ENCODE assay signal across 22 cellular contexts in the genomic region with DNA sequence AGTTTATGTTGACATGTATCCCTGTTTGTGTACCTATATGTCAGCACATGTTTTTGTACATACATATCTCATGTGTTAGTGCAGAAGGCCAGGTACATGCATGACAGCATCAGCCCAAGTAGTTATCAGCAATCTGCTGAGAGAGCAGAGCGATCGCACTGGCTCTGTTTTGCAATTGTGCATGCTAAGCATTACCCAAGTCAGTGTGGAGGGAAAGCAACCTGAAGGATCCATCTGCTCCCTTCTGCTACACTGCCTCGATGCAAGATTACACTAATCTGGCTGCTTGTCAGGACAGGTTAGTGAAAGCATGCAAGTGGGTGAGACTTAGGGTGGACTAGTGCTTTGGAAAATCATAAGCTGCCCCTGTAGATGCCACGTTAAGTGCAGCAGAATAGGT.
A peak's percentile ranks its signal among the peaks of the same experiment; 100 is the strongest.
DNase-seq lines count a peak whose midpoint lies in the region; ATAC-seq and TF ChIP-seq lines count a peak whose summit lies in the region.
"Had no signal": no experiment of that assay in that cellular context is flagged by ENCODE, and none has a peak within 500 bp of the region (broad histone marks: within the 10 kb centered on the region; RNA-seq: fewer than 3 reads in every experiment).

No MANE protein-coding gene starts in this region.

- no peaks in the 10 kb centered on the region for H3K27me3 Mint-ChIP-seq in GM23338 (ENCODE audit: insufficient read depth, low read depth, poor library complexity)
- H3K27me3 Mint-ChIP-seq: activated CD4-positive, alpha-beta T cell treated with anti-CD3 and anti-CD28 coated beads for 36 hours; activated naive CD8-positive, alpha-beta T cell treated with anti-CD3 and anti-CD28 coated beads, Interleukin-2, amount 10 ng/mL, durations not matched to agents 7 days and 5 days had no signal

- no peaks in the 10 kb centered on the region for H3K79me2 ChIP-seq in GM23338 (replicated peaks; ENCODE audit: insufficient read depth)

- H4K20me1 ChIP-seq in GM23338 (replicated peaks; ENCODE audit: insufficient read depth), result no peaks in the 10 kb centered on the region
- H4K20me1 ChIP-seq: BLaER1 had no signal

- H3K36me3 ChIP-seq in BE2C (no peaks in the 10 kb centered on the region), GM23338 (ENCODE audit: insufficient read depth) (no peaks in the 10 kb centered on the region)
- H3K36me3 ChIP-seq: BLaER1, lower lobe of right lung, pancreas, thyroid gland had no signal

- H3K36me3 Mint-ChIP-seq in GM23338 (ENCODE audit: low read depth), result no peaks in the 10 kb centered on the region

- peaks cover 13% of the 10 kb centered on the region for H3K4me1 ChIP-seq in BE2C
- H3K4me1 ChIP-seq in GM23338 (ENCODE audit: insufficient read depth), result peaks cover 21% of the 10 kb centered on the region
- H3K4me1 ChIP-seq in foreskin keratinocyte, result no peaks in the 10 kb centered on the region
- H3K4me1 ChIP-seq: lower lobe of right lung, pancreas, stomach had no signal

- TF ChIP-seq CTCF in BE2C (IDR thresholded peaks at IDR 0.05; ENCODE audit: low read depth, low read length), result no peak
- TF ChIP-seq CTCF in GM23338 (conservative IDR thresholded peaks at IDR 0.05; ENCODE audit: low read depth in 2 of 2), result no peak
- TF ChIP-seq CTCF in foreskin keratinocyte (conservative IDR thresholded peaks at IDR 0.05), result no peak

- H3K27me3 ChIP-seq in BE2C (no peaks in the 10 kb centered on the region), GM23338 (ENCODE audit: insufficient read depth) (no peaks in the 10 kb centered on the region), foreskin keratinocyte (no peaks in the 10 kb centered on the region)
- H3K27me3 ChIP-seq: BLaER1, pancreas, stomach, thyroid gland had no signal

- H3K9me2 ChIP-seq in GM23338 (ENCODE audit: insufficient read depth), result no peaks in the 10 kb centered on the region

- no peaks in the 10 kb centered on the region for H3K9me3 Mint-ChIP-seq in GM23338
- H3K9me3 Mint-ChIP-seq: nephron progenitor cell; T-helper 2 cell treated with Interferon-gamma antibody and Interleukin-4, amounts not matched to agents 5 μg/mL and 100 μg/mL, for 36 hours had no signal

- peaks cover 38% of the 10 kb centered on the region for H3K4me1 Mint-ChIP-seq in GM23338
- H3K4me1 Mint-ChIP-seq: activated CD4-positive, alpha-beta T cell treated with anti-CD3 and anti-CD28 coated beads for 36 hours had no signal

- H3F3A ChIP-seq in GM23338 (replicated peaks; ENCODE audit: low read depth), result no peaks in the 10 kb centered on the region

- H3K27ac Mint-ChIP-seq in GM23338, result no peak overlapping the region
- H3K27ac Mint-ChIP-seq: activated CD4-positive, alpha-beta T cell treated with anti-CD3 and anti-CD28 coated beads for 36 hours; activated naive CD8-positive, alpha-beta T cell treated with anti-CD3 and anti-CD28 coated beads, Interleukin-2, amount 10 ng/mL, durations not matched to agents 7 days and 5 days; T-helper 2 cell treated with Interferon-gamma antibody and Interleukin-4, amounts not matched to agents 5 μg/mL and 100 μg/mL, for 36 hours had no signal

- H3K4me3 Mint-ChIP-seq in GM23338, result no peak overlapping the region
- H3K4me3 Mint-ChIP-seq: activated CD4-positive, alpha-beta T cell treated with anti-CD3 and anti-CD28 coated beads for 36 hours; activated naive CD8-positive, alpha-beta T cell treated with anti-CD3 and anti-CD28 coated beads, Interleukin-2, amount 10 ng/mL, durations not matched to agents 7 days and 5 days; nephron progenitor cell; T-helper 2 cell treated with Interferon-gamma antibody and Interleukin-4, amounts not matched to agents 5 μg/mL and 100 μg/mL, for 36 hours had no signal

- H2AFZ ChIP-seq in GM23338, result no peak overlapping the region

- ATAC-seq in GM23338, result peak; percentile 48
- ATAC-seq in foreskin keratinocyte, result peak; percentile 26
- ATAC-seq in GM18907 (IDR thresholded peaks at IDR 0.05; ENCODE audit: unreplicated experiment), result no peak
- ATAC-seq in GM19328 (IDR thresholded peaks at IDR 0.05; ENCODE audit: unreplicated experiment), result no peak
- ATAC-seq: activated CD4-positive, alpha-beta T cell treated with anti-CD3 and anti-CD28 coated beads for 36 hours; lower lobe of right lung; mucosa of descending colon had no signal

- H3K4me3 ChIP-seq in BE2C (ENCODE audit: low read depth, low read length), result no peak overlapping the region
- no peak overlapping the region for H3K4me3 ChIP-seq in GM23338
- H3K4me3 ChIP-seq: BLaER1, lower lobe of right lung, mucosa of descending colon, pancreas, stomach, thyroid gland had no signal

- H3K27ac ChIP-seq in GM23338 (ENCODE audit: low read depth) (no peak overlapping the region), foreskin keratinocyte (no peak overlapping the region)
- H3K27ac ChIP-seq: BLaER1, lower lobe of right lung, pancreas, RWPE1, stomach had no signal

- peak; percentile 33 for DNase-seq in BE2C
- no peak for DNase-seq in GM23338 (ENCODE audit: low spot score)
- peak; percentile 99 for DNase-seq in NCI-H82 (lab: John Stamatoyannopoulos, UW)
- DNase-seq in foreskin keratinocyte, result peak in 1 of 2 donors; percentile 30
- DNase-seq in NOMO-1 treated with DMSO at 0.1 percent for 48 hours (lab: John Stamatoyannopoulos, UW; ENCODE audit: unreplicated experiment), result no peak
- DNase-seq: activated CD4-positive, alpha-beta T cell treated with anti-CD3 and anti-CD28 coated beads for 36 hours; activated CD8-positive, alpha-beta memory T cell treated with anti-CD3 and anti-CD28 coated beads for 24 hours; activated effector memory CD4-positive, alpha-beta T cell treated with anti-CD3 and anti-CD28 coated beads, Interleukin-2, amount 50 U/mL, for 16 hours; activated naive CD8-positive, alpha-beta T cell treated with anti-CD3 and anti-CD28 coated beads, Interleukin-2, amount 10 ng/mL, durations not matched to agents 7 days and 5 days; lower lobe of right lung; mucosa of descending colon; MV-4-11; NCI-H1436 treated with DMSO at 0.1 percent for 48 hours; nephron progenitor cell; pancreas; stomach had no signal

- no peak overlapping the region for H3K4me2 ChIP-seq in GM23338
- H3K4me2 ChIP-seq: BLaER1 had no signal

- no peaks in the 10 kb centered on the region for H3K9me3 ChIP-seq in BE2C
- H3K9me3 ChIP-seq: lower lobe of right lung, mucosa of descending colon, pancreas, stomach, thyroid gland had no signal

TF ChIP-seq in GM23338, 12 proteins besides CTCF, POLR2A, EP300 and RAD21 (continues in another document):
- no peak for TF ChIP-seq EZH2 (IDR thresholded peaks at IDR 0.05; ENCODE audit: low read depth, unreplicated experiment)
- no peak for TF ChIP-seq ETS1 (IDR thresholded peaks at IDR 0.05)
- TF ChIP-seq CREB1 (CRISPR knock-in tag; IDR thresholded peaks at IDR 0.05; ENCODE audit: low read depth), result no peak
- no peak for TF ChIP-seq ZNF331 (CRISPR knock-in tag; IDR thresholded peaks at IDR 0.05; ENCODE audit: low read depth)
- no peak for TF ChIP-seq EZH2phosphoT487 (IDR thresholded peaks at IDR 0.05; ENCODE audit: unreplicated experiment)
- no peak for TF ChIP-seq REST (IDR thresholded peaks at IDR 0.05; ENCODE audit: unreplicated experiment)
- TF ChIP-seq ZNF114 (CRISPR knock-in tag; IDR thresholded peaks at IDR 0.05), result no peak

Comparison
In these comparisons a context has a peak if more than half of its experiments do, and no peak if none do; other contexts are left out.
1. DNase-seq: peak in BE2C (single experiment) and NCI-H82 (single experiment); none in GM23338 (single experiment) and NOMO-1 treated with DMSO at 0.1 percent for 48 hours (single experiment).
2. ATAC-seq: peak in GM23338 (single experiment) and foreskin keratinocyte (single experiment); none in GM18907 (single experiment) and GM19328 (single experiment).